In the genomic region with DNA sequence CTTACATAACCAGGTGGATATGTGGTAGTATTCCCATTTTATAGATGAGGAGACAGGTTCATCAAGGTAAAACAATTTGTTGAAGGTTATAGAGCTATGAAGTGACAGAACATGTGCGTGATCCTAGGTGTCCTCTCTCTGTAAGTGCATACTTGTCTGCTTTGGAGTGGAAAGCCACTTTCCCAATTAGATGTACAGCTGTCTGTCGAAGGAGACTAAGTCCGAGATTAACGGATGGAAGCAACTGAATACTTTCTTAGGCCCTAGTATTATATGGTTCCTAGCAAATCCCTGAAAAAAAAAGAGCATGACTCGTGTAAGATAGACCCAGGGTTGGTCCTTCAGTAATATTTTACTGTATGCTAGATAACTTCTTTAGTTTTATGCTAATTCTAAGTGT, we compare ENCODE assay signal across 9 cellular contexts. TPM values are rescaled to one million over a fixed set of nuclear protein-coding genes. Genes with fewer than 3 reads are reported as not detected.
DNase-seq lines count a peak whose midpoint lies in the region; ATAC-seq and FAIRE-seq lines count a peak whose summit lies in the region.
"Had no signal": no experiment of that assay in that cellular context is flagged by ENCODE, and none has a peak within 500 bp of the region (broad histone marks: within the 10 kb centered on the region; RNA-seq: fewer than 3 reads in every experiment).

No MANE protein-coding gene starts in this region.

- no peak overlapping the region for H3K4me3 Mint-ChIP-seq in activated naive CD8-positive, alpha-beta T cell treated with anti-CD3 and anti-CD28 coated beads for 36 hours
- peak overlapping the region in 8 of 10 donors; percentile 35 to 92 (median 62) for H3K4me3 Mint-ChIP-seq in naive thymus-derived CD8-positive, alpha-beta T cell

- H3K27me3 Mint-ChIP-seq in activated naive CD8-positive, alpha-beta T cell treated with anti-CD3 and anti-CD28 coated beads for 36 hours = no peaks in the 10 kb centered on the region
- H3K27me3 Mint-ChIP-seq in naive thymus-derived CD8-positive, alpha-beta T cell = no peaks in the 10 kb centered on the region

- no peak for ATAC-seq in naive thymus-derived CD8-positive, alpha-beta T cell
- no peak for ATAC-seq in GM19023 (IDR thresholded peaks at IDR 0.05; ENCODE audit: unreplicated experiment)

- in situ Hi-C loops in G401 (cut with HindIII; ENCODE audit: low sequenced_read_pairs) = no loop called here

- POLR2A ChIA-PET in naive thymus-derived CD8-positive, alpha-beta T cell (lab: Charles Lee) = interaction anchor here (1.4 to 5.7 kb wide), 6 partner anchors 8 to 36 kb away, joined by 4 to 93 read pairs (median 8); partner anchors contain the start of gene TMEM131L

- H4K20me1 ChIP-seq in BLaER1 = peaks cover 100% of the 10 kb centered on the region

- H3K9me3 Mint-ChIP-seq in activated naive CD8-positive, alpha-beta T cell treated with anti-CD3 and anti-CD28 coated beads for 36 hours = no peaks in the 10 kb centered on the region
- no peaks in the 10 kb centered on the region for H3K9me3 Mint-ChIP-seq in naive thymus-derived CD8-positive, alpha-beta T cell

- peak overlapping the region; percentile 85 for H3K9ac ChIP-seq in BLaER1

- H3K27me3 ChIP-seq in BLaER1 = no peaks in the 10 kb centered on the region
- H3K27me3 ChIP-seq: cardiac muscle cell had no signal

- peaks cover 85% of the 10 kb centered on the region for H3K4me1 ChIP-seq in BLaER1

- H3K9me3 ChIP-seq in BLaER1 = no peaks in the 10 kb centered on the region

- H3K4me1 Mint-ChIP-seq in activated naive CD8-positive, alpha-beta T cell treated with anti-CD3 and anti-CD28 coated beads for 36 hours = peaks cover 77% of the 10 kb centered on the region
- peaks cover 47 to 90% (median 81%) of the 10 kb centered on the region in 4 donors for H3K4me1 Mint-ChIP-seq in naive thymus-derived CD8-positive, alpha-beta T cell

- peak overlapping the region; percentile 70; the same call in 1 of the 2 replicates for H3K4me3 ChIP-seq in BLaER1
- H3K4me3 ChIP-seq: cardiac muscle cell had no signal

- peak overlapping the region; percentile 91 for H3K27ac ChIP-seq in BLaER1
- H3K27ac ChIP-seq: cardiac muscle cell had no signal

- H3K36me3 ChIP-seq in BLaER1 = peaks cover 52% of the 10 kb centered on the region
- H3K36me3 ChIP-seq: cardiac muscle cell had no signal

- peaks cover 22% of the 10 kb centered on the region for H3K36me3 Mint-ChIP-seq in activated naive CD8-positive, alpha-beta T cell treated with anti-CD3 and anti-CD28 coated beads for 36 hours
- H3K36me3 Mint-ChIP-seq in naive thymus-derived CD8-positive, alpha-beta T cell = peaks cover 0 to 30% (median 0%) of the 10 kb centered on the region in 3 donors

- H3K27ac Mint-ChIP-seq in activated naive CD8-positive, alpha-beta T cell treated with anti-CD3 and anti-CD28 coated beads for 36 hours = peak overlapping the region; percentile 91
- peak overlapping the region; percentile 45 to 100 (median 96) for H3K27ac Mint-ChIP-seq in naive thymus-derived CD8-positive, alpha-beta T cell

- DNase-seq in GM18507 (ENCODE audit: extremely low spot score, insufficient read length, low read depth) (no peak), G401 (ENCODE audit: low spot score) (no peak), Kasumi-1 (lab: John Stamatoyannopoulos, UW) (no peak), DMS114 treated with DMSO at 0.1 percent for 48 hours (lab: John Stamatoyannopoulos, UW; ENCODE audit: unreplicated experiment) (no peak)
- no peak for DNase-seq in activated naive CD8-positive, alpha-beta T cell treated with anti-CD3 and anti-CD28 coated beads for 36 hours
- no peak for DNase-seq in naive thymus-derived CD8-positive, alpha-beta T cell

- FAIRE-seq in GM18507 (lab: Jason Lieb, UNC) = peak; percentile 33

- H3K4me2 ChIP-seq in BLaER1 = peak overlapping the region; percentile 86

RNA-seq across cellular contexts. Expression of gene TMEM131L, which starts 19.7 kb away (rescaled TPM):
- 10 to 100 TPM; 45.4 to 48.1 TPM for total RNA-seq in activated naive CD8-positive, alpha-beta T cell treated with anti-CD3 and anti-CD28 coated beads for 36 hours
- 10 to 100 TPM; 72.2 to 72.6 TPM for total RNA-seq in naive thymus-derived CD8-positive, alpha-beta T cell
- polyA plus RNA-seq in naive thymus-derived CD8-positive, alpha-beta T cell = 10 to 100 TPM; 13.8 to 32.9 (median 26.7) TPM
- 4.5 and 13.5 TPM in 2 replicates for total RNA-seq in G401 (2014; rRNA removed; shearing (Covaris generic))
